In genomic region chr22:36480941-36481392, GRCh38 we compare ENCODE assay signal across 2 cellular contexts.
TF ChIP-seq lines count a peak whose summit lies in the region.

No MANE protein-coding gene starts in this region.

TF ChIP-seq in HEK293, 187 proteins besides CTCF, POLR2A, EP300 and RAD21 (continued from another document and continues in another):
- no peak for TF ChIP-seq ZFP37 (tag by site-specific recombination; IDR thresholded peaks at IDR 0.05)
- TF ChIP-seq ZNF354C (tag by site-specific recombination; IDR thresholded peaks at IDR 0.05; ENCODE audit: borderline replicate concordance, low read depth), result no peak
- TF ChIP-seq, protein P1, sequence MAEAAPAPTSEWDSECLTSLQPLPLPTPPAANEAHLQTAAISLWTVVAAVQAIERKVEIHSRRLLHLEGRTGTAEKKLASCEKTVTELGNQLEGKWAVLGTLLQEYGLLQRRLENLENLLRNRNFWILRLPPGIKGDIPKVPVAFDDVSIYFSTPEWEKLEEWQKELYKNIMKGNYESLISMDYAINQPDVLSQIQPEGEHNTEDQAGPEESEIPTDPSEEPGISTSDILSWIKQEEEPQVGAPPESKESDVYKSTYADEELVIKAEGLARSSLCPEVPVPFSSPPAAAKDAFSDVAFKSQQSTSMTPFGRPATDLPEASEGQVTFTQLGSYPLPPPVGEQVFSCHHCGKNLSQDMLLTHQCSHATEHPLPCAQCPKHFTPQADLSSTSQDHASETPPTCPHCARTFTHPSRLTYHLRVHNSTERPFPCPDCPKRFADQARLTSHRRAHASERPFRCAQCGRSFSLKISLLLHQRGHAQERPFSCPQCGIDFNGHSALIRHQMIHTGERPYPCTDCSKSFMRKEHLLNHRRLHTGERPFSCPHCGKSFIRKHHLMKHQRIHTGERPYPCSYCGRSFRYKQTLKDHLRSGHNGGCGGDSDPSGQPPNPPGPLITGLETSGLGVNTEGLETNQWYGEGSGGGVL (tag by site-specific recombination; IDR thresholded peaks at IDR 0.05), result no peak
- TF ChIP-seq ZNF341 (tag by site-specific recombination; IDR thresholded peaks at IDR 0.05; ENCODE audit: low read depth), result no peak
- TF ChIP-seq ZNF266 (tag by site-specific recombination; IDR thresholded peaks at IDR 0.05; ENCODE audit: low read depth), result no peak
- TF ChIP-seq ZNF223 (tag by site-specific recombination; IDR thresholded peaks at IDR 0.05), result no peak
- TF ChIP-seq ZNF175 (tag by site-specific recombination; IDR thresholded peaks at IDR 0.05), result no peak
- 0 out of 2 replicates have a peak, but pooled peaks have one; percentile 70 for TF ChIP-seq ZNF335 (tag by site-specific recombination; conservative IDR thresholded peaks at IDR 0.05)
- TF ChIP-seq SETDB1 (IDR thresholded peaks at IDR 0.05; ENCODE audit: insufficient read length, low read length), result no peak
- TF ChIP-seq ZNF670 (tag by site-specific recombination; IDR thresholded peaks at IDR 0.05; ENCODE audit: low read depth), result 0 out of 2 replicates have a peak, but pooled peaks have one; percentile 21
- TF ChIP-seq, protein P2, sequence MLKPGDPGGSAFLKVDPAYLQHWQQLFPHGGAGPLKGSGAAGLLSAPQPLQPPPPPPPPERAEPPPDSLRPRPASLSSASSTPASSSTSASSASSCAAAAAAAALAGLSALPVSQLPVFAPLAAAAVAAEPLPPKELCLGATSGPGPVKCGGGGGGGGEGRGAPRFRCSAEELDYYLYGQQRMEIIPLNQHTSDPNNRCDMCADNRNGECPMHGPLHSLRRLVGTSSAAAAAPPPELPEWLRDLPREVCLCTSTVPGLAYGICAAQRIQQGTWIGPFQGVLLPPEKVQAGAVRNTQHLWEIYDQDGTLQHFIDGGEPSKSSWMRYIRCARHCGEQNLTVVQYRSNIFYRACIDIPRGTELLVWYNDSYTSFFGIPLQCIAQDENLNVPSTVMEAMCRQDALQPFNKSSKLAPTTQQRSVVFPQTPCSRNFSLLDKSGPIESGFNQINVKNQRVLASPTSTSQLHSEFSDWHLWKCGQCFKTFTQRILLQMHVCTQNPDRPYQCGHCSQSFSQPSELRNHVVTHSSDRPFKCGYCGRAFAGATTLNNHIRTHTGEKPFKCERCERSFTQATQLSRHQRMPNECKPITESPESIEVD (tag by site-specific recombination; IDR thresholded peaks at IDR 0.05), result no peak
- no peak for TF ChIP-seq ZNF629 (tag by site-specific recombination; IDR thresholded peaks at IDR 0.05)
- TF ChIP-seq, protein P3, sequence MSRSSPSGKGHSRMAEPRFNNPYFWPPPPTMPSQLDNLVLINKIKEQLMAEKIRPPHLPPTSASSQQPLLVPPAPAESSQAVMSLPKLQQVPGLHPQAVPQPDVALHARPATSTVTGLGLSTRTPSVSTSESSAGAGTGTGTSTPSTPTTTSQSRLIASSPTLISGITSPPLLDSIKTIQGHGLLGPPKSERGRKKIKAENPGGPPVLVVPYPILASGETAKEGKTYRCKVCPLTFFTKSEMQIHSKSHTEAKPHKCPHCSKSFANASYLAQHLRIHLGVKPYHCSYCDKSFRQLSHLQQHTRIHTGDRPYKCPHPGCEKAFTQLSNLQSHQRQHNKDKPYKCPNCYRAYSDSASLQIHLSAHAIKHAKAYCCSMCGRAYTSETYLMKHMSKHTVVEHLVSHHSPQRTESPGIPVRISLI (tag by site-specific recombination; IDR thresholded peaks at IDR 0.05), result no peak
- no peak for TF ChIP-seq ZNF280C (tag by site-specific recombination; IDR thresholded peaks at IDR 0.05)
- TF ChIP-seq TCF7L2 (IDR thresholded peaks at IDR 0.05; ENCODE audit: borderline replicate concordance, low read depth, low read length), result no peak
- TF ChIP-seq ZNF473 (tag by site-specific recombination; IDR thresholded peaks at IDR 0.05), result no peak
- TF ChIP-seq ZNF571 (tag by site-specific recombination; IDR thresholded peaks at IDR 0.05), result no peak
- no peak; the same call in 1 of the 2 replicates for TF ChIP-seq FEZF1 (tag by site-specific recombination; IDR thresholded peaks at IDR 0.05)
- TF ChIP-seq ZNF558 (tag by site-specific recombination; IDR thresholded peaks at IDR 0.05), result 0 out of 2 replicates have a peak, but pooled peaks have one; percentile 27
- 0 out of 2 replicates have a peak, but pooled peaks have one; percentile 7 for TF ChIP-seq ZNF16 (tag by site-specific recombination; IDR thresholded peaks at IDR 0.05; ENCODE audit: low read depth)
- peak; percentile 91 for TF ChIP-seq ZNF76 (tag by site-specific recombination; IDR thresholded peaks at IDR 0.05; ENCODE audit: borderline replicate concordance, low read depth)

TF ChIP-seq in GM12878, 131 proteins besides CTCF, POLR2A, EP300 and RAD21 (continued from another document and continues in another):
- TF ChIP-seq, protein P4, sequence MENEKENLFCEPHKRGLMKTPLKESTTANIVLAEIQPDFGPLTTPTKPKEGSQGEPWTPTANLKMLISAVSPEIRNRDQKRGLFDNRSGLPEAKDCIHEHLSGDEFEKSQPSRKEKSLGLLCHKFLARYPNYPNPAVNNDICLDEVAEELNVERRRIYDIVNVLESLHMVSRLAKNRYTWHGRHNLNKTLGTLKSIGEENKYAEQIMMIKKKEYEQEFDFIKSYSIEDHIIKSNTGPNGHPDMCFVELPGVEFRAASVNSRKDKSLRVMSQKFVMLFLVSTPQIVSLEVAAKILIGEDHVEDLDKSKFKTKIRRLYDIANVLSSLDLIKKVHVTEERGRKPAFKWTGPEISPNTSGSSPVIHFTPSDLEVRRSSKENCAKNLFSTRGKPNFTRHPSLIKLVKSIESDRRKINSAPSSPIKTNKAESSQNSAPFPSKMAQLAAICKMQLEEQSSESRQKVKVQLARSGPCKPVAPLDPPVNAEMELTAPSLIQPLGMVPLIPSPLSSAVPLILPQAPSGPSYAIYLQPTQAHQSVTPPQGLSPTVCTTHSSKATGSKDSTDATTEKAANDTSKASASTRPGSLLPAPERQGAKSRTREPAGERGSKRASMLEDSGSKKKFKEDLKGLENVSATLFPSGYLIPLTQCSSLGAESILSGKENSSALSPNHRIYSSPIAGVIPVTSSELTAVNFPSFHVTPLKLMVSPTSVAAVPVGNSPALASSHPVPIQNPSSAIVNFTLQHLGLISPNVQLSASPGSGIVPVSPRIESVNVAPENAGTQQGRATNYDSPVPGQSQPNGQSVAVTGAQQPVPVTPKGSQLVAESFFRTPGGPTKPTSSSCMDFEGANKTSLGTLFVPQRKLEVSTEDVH (IDR thresholded peaks at IDR 0.05; ENCODE audit: low read depth, partially characterized antibody), result peak; percentile 22
- no peak for TF ChIP-seq STAT1 (conservative IDR thresholded peaks at IDR 0.05)
- TF ChIP-seq MYB (IDR thresholded peaks at IDR 0.05; ENCODE audit: borderline replicate concordance, low read depth, low read length), result no peak
- TF ChIP-seq, protein P5, sequence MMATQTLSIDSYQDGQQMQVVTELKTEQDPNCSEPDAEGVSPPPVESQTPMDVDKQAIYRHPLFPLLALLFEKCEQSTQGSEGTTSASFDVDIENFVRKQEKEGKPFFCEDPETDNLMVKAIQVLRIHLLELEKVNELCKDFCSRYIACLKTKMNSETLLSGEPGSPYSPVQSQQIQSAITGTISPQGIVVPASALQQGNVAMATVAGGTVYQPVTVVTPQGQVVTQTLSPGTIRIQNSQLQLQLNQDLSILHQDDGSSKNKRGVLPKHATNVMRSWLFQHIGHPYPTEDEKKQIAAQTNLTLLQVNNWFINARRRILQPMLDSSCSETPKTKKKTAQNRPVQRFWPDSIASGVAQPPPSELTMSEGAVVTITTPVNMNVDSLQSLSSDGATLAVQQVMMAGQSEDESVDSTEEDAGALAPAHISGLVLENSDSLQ (IDR thresholded peaks at IDR 0.05), result no peak
- no peak for TF ChIP-seq EED (IDR thresholded peaks at IDR 0.05; ENCODE audit: low read depth)
- TF ChIP-seq MEF2A (IDR thresholded peaks at IDR 0.05; ENCODE audit: insufficient read depth, low read depth, low read length), result no peak
- TF ChIP-seq BCL11A (IDR thresholded peaks at IDR 0.05; ENCODE audit: low read depth, low read length), result no peak
- TF ChIP-seq, protein P6, sequence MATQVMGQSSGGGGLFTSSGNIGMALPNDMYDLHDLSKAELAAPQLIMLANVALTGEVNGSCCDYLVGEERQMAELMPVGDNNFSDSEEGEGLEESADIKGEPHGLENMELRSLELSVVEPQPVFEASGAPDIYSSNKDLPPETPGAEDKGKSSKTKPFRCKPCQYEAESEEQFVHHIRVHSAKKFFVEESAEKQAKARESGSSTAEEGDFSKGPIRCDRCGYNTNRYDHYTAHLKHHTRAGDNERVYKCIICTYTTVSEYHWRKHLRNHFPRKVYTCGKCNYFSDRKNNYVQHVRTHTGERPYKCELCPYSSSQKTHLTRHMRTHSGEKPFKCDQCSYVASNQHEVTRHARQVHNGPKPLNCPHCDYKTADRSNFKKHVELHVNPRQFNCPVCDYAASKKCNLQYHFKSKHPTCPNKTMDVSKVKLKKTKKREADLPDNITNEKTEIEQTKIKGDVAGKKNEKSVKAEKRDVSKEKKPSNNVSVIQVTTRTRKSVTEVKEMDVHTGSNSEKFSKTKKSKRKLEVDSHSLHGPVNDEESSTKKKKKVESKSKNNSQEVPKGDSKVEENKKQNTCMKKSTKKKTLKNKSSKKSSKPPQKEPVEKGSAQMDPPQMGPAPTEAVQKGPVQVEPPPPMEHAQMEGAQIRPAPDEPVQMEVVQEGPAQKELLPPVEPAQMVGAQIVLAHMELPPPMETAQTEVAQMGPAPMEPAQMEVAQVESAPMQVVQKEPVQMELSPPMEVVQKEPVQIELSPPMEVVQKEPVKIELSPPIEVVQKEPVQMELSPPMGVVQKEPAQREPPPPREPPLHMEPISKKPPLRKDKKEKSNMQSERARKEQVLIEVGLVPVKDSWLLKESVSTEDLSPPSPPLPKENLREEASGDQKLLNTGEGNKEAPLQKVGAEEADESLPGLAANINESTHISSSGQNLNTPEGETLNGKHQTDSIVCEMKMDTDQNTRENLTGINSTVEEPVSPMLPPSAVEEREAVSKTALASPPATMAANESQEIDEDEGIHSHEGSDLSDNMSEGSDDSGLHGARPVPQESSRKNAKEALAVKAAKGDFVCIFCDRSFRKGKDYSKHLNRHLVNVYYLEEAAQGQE (IDR thresholded peaks at IDR 0.05; ENCODE audit: low read depth, low read length), result no peak
- no peak for TF ChIP-seq KLF5 (IDR thresholded peaks at IDR 0.05; ENCODE audit: partially characterized antibody)
- TF ChIP-seq SIX5 (IDR thresholded peaks at IDR 0.05; ENCODE audit: low read depth, low read length, severe bottlenecking), result peak; percentile 51
- TF ChIP-seq CREM (IDR thresholded peaks at IDR 0.05; ENCODE audit: low read depth), result no peak
- TF ChIP-seq, protein P7, sequence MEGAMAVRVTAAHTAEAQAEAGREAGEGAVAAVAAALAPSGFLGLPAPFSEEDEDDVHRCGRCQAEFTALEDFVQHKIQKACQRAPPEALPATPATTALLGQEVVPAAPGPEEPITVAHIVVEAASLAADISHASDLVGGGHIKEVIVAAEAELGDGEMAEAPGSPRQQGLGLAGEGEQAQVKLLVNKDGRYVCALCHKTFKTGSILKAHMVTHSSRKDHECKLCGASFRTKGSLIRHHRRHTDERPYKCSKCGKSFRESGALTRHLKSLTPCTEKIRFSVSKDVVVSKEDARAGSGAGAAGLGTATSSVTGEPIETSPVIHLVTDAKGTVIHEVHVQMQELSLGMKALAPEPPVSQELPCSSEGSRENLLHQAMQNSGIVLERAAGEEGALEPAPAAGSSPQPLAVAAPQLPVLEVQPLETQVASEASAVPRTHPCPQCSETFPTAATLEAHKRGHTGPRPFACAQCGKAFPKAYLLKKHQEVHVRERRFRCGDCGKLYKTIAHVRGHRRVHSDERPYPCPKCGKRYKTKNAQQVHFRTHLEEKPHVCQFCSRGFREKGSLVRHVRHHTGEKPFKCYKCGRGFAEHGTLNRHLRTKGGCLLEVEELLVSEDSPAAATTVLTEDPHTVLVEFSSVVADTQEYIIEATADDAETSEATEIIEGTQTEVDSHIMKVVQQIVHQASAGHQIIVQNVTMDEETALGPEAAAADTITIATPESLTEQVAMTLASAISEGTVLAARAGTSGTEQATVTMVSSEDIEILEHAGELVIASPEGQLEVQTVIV (IDR thresholded peaks at IDR 0.05; ENCODE audit: borderline replicate concordance, partially characterized antibody), result no peak
- TF ChIP-seq, protein P8, sequence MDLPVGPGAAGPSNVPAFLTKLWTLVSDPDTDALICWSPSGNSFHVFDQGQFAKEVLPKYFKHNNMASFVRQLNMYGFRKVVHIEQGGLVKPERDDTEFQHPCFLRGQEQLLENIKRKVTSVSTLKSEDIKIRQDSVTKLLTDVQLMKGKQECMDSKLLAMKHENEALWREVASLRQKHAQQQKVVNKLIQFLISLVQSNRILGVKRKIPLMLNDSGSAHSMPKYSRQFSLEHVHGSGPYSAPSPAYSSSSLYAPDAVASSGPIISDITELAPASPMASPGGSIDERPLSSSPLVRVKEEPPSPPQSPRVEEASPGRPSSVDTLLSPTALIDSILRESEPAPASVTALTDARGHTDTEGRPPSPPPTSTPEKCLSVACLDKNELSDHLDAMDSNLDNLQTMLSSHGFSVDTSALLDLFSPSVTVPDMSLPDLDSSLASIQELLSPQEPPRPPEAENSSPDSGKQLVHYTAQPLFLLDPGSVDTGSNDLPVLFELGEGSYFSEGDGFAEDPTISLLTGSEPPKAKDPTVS (IDR thresholded peaks at IDR 0.05; ENCODE audit: low read depth, low read length), result no peak
- TF ChIP-seq BACH1 (IDR thresholded peaks at IDR 0.05; ENCODE audit: borderline replicate concordance), result no peak
- TF ChIP-seq POU2F2 (IDR thresholded peaks at IDR 0.05; ENCODE audit: borderline replicate concordance, low read depth, low read length), result no peak
- TF ChIP-seq TAF1 (IDR thresholded peaks at IDR 0.05; ENCODE audit: borderline replicate concordance, low read depth, low read length), result peak; percentile 85; the same call in 1 of the 2 replicates
- TF ChIP-seq, protein P9, sequence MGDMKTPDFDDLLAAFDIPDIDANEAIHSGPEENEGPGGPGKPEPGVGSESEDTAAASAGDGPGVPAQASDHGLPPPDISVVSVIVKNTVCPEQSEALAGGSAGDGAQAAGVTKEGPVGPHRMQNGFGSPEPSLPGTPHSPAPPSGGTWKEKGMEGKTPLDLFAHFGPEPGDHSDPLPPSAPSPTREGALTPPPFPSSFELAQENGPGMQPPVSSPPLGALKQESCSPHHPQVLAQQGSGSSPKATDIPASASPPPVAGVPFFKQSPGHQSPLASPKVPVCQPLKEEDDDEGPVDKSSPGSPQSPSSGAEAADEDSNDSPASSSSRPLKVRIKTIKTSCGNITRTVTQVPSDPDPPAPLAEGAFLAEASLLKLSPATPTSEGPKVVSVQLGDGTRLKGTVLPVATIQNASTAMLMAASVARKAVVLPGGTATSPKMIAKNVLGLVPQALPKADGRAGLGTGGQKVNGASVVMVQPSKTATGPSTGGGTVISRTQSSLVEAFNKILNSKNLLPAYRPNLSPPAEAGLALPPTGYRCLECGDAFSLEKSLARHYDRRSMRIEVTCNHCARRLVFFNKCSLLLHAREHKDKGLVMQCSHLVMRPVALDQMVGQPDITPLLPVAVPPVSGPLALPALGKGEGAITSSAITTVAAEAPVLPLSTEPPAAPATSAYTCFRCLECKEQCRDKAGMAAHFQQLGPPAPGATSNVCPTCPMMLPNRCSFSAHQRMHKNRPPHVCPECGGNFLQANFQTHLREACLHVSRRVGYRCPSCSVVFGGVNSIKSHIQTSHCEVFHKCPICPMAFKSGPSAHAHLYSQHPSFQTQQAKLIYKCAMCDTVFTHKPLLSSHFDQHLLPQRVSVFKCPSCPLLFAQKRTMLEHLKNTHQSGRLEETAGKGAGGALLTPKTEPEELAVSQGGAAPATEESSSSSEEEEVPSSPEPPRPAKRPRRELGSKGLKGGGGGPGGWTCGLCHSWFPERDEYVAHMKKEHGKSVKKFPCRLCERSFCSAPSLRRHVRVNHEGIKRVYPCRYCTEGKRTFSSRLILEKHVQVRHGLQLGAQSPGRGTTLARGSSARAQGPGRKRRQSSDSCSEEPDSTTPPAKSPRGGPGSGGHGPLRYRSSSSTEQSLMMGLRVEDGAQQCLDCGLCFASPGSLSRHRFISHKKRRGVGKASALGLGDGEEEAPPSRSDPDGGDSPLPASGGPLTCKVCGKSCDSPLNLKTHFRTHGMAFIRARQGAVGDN (IDR thresholded peaks at IDR 0.05), result no peak
- TF ChIP-seq EZH2 (IDR thresholded peaks at IDR 0.05; ENCODE audit: borderline replicate concordance, control insufficient read depth, low read depth, low read length), result no peak
- TF ChIP-seq HCFC1 (IDR thresholded peaks at IDR 0.05; ENCODE audit: low read length), result peak; percentile 70
- TF ChIP-seq RUNX3 (IDR thresholded peaks at IDR 0.05; ENCODE audit: low read length), result peak; percentile 53
- no peak for TF ChIP-seq TCF3 (IDR thresholded peaks at IDR 0.05; ENCODE audit: borderline replicate concordance, insufficient read depth, low read depth, low read length)
- no peak for TF ChIP-seq HDAC2 (IDR thresholded peaks at IDR 0.05)
- TF ChIP-seq STAT3 (IDR thresholded peaks at IDR 0.05; ENCODE audit: low read depth, low read length), result no peak
